In the genomic region with DNA sequence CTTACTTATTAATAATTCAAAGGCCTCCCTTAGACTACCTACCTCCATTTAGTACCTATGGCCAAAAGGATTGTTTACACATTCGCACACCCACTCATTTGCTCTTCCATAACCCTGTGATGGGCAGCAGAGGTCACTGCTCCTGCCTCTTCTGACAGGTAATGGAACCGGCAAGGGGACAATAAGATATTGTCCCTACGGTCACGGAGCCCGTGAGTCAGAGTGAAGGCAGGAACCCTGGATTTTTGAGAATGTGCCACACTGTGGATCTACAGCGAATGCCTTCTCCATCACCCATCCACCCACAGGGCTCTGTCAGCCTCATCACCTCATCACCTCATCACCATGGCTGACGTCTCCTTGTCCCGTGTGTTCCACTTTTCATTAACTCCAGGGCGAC, we compare ENCODE assay signal across 18 cellular contexts.
DNase-seq lines count a peak whose midpoint lies in the region; ATAC-seq and TF ChIP-seq lines count a peak whose summit lies in the region.
"Had no signal": no experiment of that assay in that cellular context is flagged by ENCODE, and none has a peak within 500 bp of the region (broad histone marks: within the 10 kb centered on the region; RNA-seq: fewer than 3 reads in every experiment).

No MANE protein-coding gene starts in this region.

- H3K4me1 Mint-ChIP-seq in CD8-positive, alpha-beta memory T cell = peaks cover 0 to 7% (median 3%) of the 10 kb centered on the region in 3 donors

- H3K4me1 ChIP-seq in HEK293 (ENCODE audit: control insufficient read depth, insufficient read depth, low read length) = no peaks in the 10 kb centered on the region
- no peaks in the 10 kb centered on the region for H3K4me1 ChIP-seq in CD8-positive, alpha-beta memory T cell (ENCODE audit: insufficient read depth, low read length)
- H3K4me1 ChIP-seq: BE2C, Peyer's patch had no signal

- peaks cover 0 to 7% (median 0%) of the 10 kb centered on the region in 5 donors for H3K9me3 Mint-ChIP-seq in CD8-positive, alpha-beta memory T cell
- H3K9me3 Mint-ChIP-seq: CD4-positive, alpha-beta T cell had no signal

- H3K27ac ChIP-seq in HEK293 (ENCODE audit: extremely low read depth, low read depth, low read length) = no peak overlapping the region
- H3K27ac ChIP-seq in CD8-positive, alpha-beta memory T cell (ENCODE audit: low read depth, low read length) = no peak overlapping the region
- H3K27ac ChIP-seq: Peyer's patch had no signal

- peak; percentile 86 for DNase-seq in SW480 (ENCODE audit: low spot score)
- DNase-seq in mesenteric fat pad (ENCODE audit: low spot score) = peak; percentile 49
- no peak for DNase-seq in RPMI8226
- DNase-seq in CD8-positive, alpha-beta memory T cell = no peak
- DNase-seq: BE2C; CD4-positive, alpha-beta T cell; DMS79 treated with DMSO at 0.1 percent for 48 hours; KG1; NCI-H1436 treated with DMSO at 0.1 percent for 48 hours; NCI-H2029 treated with DMSO at 0.1 percent for 48 hours; NCI-H510A; Peyer's patch; Right ventricle myocardium superior; SK-N-SH; T-helper 1 cell had no signal

- H3K27me3 Mint-ChIP-seq in CD8-positive, alpha-beta memory T cell = peaks cover 4 to 5% of the 10 kb centered on the region in 2 donors

- H3K36me3 Mint-ChIP-seq in CD8-positive, alpha-beta memory T cell = peaks cover 0 to 3% (median 0%) of the 10 kb centered on the region in 3 donors

- no peaks in the 10 kb centered on the region for H3K9me3 ChIP-seq in HEK293 (ENCODE audit: control insufficient read depth, insufficient read depth, low read depth, low read length)
- no peaks in the 10 kb centered on the region for H3K9me3 ChIP-seq in CD8-positive, alpha-beta memory T cell (ENCODE audit: low read length)
- H3K9me3 ChIP-seq: BE2C, Peyer's patch, SK-N-SH had no signal

- TF ChIP-seq CTCF in HEK293 (tag by site-specific recombination; IDR thresholded peaks at IDR 0.05) = no peak

- no peak overlapping the region for H3K4me3 ChIP-seq in HEK293 (ENCODE audit: low read depth, low read length)
- no peak overlapping the region for H3K4me3 ChIP-seq in CD8-positive, alpha-beta memory T cell (ENCODE audit: low read length)
- H3K4me3 ChIP-seq: Peyer's patch had no signal

- CTCF ChIA-PET in HEK293 (lab: Yijun Ruan, JAX) = interaction anchor here (0.6 to 1.9 kb wide), 2 partner anchors 327 to 387 kb away, joined by 4 to 5 read pairs; no protein-coding TSS in a partner anchor
- CTCF ChIA-PET in CD8-positive, alpha-beta memory T cell (lab: Charles Lee) = no interaction called here

- no peaks in the 10 kb centered on the region for H3K36me3 ChIP-seq in HEK293 (ENCODE audit: control insufficient read depth in 2 of 2, insufficient read depth in 1 of 2, low read length in 2 of 2)
- H3K36me3 ChIP-seq in CD8-positive, alpha-beta memory T cell (ENCODE audit: insufficient read depth, low read length) = no peaks in the 10 kb centered on the region
- H3K36me3 ChIP-seq: BE2C, Peyer's patch had no signal

- no peaks in the 10 kb centered on the region for H3K27me3 ChIP-seq in CD8-positive, alpha-beta memory T cell (ENCODE audit: insufficient read depth, low read length, poor library complexity, severe bottlenecking)
- H3K27me3 ChIP-seq: Peyer's patch had no signal

- H3K4me3 Mint-ChIP-seq in CD8-positive, alpha-beta memory T cell = no peak overlapping the region
- H3K4me3 Mint-ChIP-seq: CD4-positive, alpha-beta T cell had no signal

- ATAC-seq in GM19455 (IDR thresholded peaks at IDR 0.05; ENCODE audit: unreplicated experiment) (no peak), GM21528 (IDR thresholded peaks at IDR 0.05; ENCODE audit: low FRiP score, unreplicated experiment) (no peak)

- no peak overlapping the region for H3K27ac Mint-ChIP-seq in CD8-positive, alpha-beta memory T cell
- H3K27ac Mint-ChIP-seq: CD4-positive, alpha-beta T cell had no signal

- POLR2A ChIA-PET in HEK293 (lab: Yijun Ruan, JAX) = no interaction called here
- POLR2A ChIA-PET in CD8-positive, alpha-beta memory T cell (lab: Charles Lee) = no interaction called here

TF ChIP-seq in HEK293, 187 proteins besides CTCF, POLR2A, EP300 and RAD21:
- TF ChIP-seq ZBTB48 (tag by site-specific recombination; IDR thresholded peaks at IDR 0.05) = no peak
- TF ChIP-seq, protein P1, sequence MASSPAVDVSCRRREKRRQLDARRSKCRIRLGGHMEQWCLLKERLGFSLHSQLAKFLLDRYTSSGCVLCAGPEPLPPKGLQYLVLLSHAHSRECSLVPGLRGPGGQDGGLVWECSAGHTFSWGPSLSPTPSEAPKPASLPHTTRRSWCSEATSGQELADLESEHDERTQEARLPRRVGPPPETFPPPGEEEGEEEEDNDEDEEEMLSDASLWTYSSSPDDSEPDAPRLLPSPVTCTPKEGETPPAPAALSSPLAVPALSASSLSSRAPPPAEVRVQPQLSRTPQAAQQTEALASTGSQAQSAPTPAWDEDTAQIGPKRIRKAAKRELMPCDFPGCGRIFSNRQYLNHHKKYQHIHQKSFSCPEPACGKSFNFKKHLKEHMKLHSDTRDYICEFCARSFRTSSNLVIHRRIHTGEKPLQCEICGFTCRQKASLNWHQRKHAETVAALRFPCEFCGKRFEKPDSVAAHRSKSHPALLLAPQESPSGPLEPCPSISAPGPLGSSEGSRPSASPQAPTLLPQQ (tag by site-specific recombination; IDR thresholded peaks at IDR 0.05) = no peak
- no peak for TF ChIP-seq ZNF157 (tag by site-specific recombination; IDR thresholded peaks at IDR 0.05)
- 0 out of 2 replicates have a peak, but pooled peaks have one; percentile 11 for TF ChIP-seq EGR2 (tag by site-specific recombination; IDR thresholded peaks at IDR 0.05; ENCODE audit: low read depth)
- TF ChIP-seq ZNF558 (tag by site-specific recombination; IDR thresholded peaks at IDR 0.05) = no peak
- peak; percentile 21; the same call in 1 of the 2 replicates for TF ChIP-seq ZFHX2 (tag by site-specific recombination; conservative IDR thresholded peaks at IDR 0.05)

Comparison
In these comparisons a context has a peak if more than half of its experiments do, and no peak if none do; other contexts are left out.
1. DNase-seq: peak in SW480 (single experiment) and mesenteric fat pad (single experiment); none in RPMI8226 (single experiment) and CD8-positive, alpha-beta memory T cell (0 of 5).